1 cellular context compared by ENCODE assay signal in genomic region chr14:75247286-75247922, GRCh38.
TF ChIP-seq lines count a peak whose summit lies in the region.

No MANE protein-coding gene starts in this region.

TF ChIP-seq in HepG2, 621 proteins besides CTCF, POLR2A, EP300 and RAD21 (continued from another document and continues in another):
- TF ChIP-seq FOXP4 (CRISPR knock-in tag; IDR thresholded peaks at IDR 0.05), result peak; percentile 42
- 0 out of 2 replicates have a peak, but pooled peaks have one; percentile 42 for TF ChIP-seq ARNTL (CRISPR knock-in tag; IDR thresholded peaks at IDR 0.05)
- TF ChIP-seq PHF21A (CRISPR knock-in tag; IDR thresholded peaks at IDR 0.05), result peak; percentile 56; the same call in 1 of the 2 replicates
- TF ChIP-seq SNAPC4 (CRISPR knock-in tag; IDR thresholded peaks at IDR 0.05), result no peak
- peak; percentile 62 for TF ChIP-seq MAX (IDR thresholded peaks at IDR 0.05)
- TF ChIP-seq ZBTB46 (CRISPR knock-in tag; IDR thresholded peaks at IDR 0.05; ENCODE audit: borderline replicate concordance), result no peak
- no peak for TF ChIP-seq HMGXB3 (CRISPR knock-in tag; IDR thresholded peaks at IDR 0.05; ENCODE audit: borderline replicate concordance)
- TF ChIP-seq HNF4A (CRISPR knock-in tag; IDR thresholded peaks at IDR 0.05), result peak; percentile 76
- TF ChIP-seq LCORL (IDR thresholded peaks at IDR 0.05), result no peak; the same call in 1 of the 2 replicates
- TF ChIP-seq LCORL (CRISPR knock-in tag; IDR thresholded peaks at IDR 0.05), result peak; percentile 29; the same call in 1 of the 2 replicates
- 0 out of 2 replicates have a peak, but pooled peaks have one; percentile 25 for TF ChIP-seq ZNF724P (CRISPR knock-in tag; IDR thresholded peaks at IDR 0.05; ENCODE audit: borderline replicate concordance)
- TF ChIP-seq ARID5B (CRISPR knock-in tag; IDR thresholded peaks at IDR 0.05), result peak; percentile 35; the same call in 1 of the 2 replicates
- TF ChIP-seq ZMYM3 (CRISPR knock-in tag; IDR thresholded peaks at IDR 0.05), result 0 out of 2 replicates have a peak, but pooled peaks have one; percentile 42
- TF ChIP-seq E2F1 (CRISPR knock-in tag; IDR thresholded peaks at IDR 0.05), result no peak
- 0 out of 2 replicates have a peak, but pooled peaks have one; percentile 21 for TF ChIP-seq RARA (CRISPR knock-in tag; IDR thresholded peaks at IDR 0.05)
- TF ChIP-seq SOX5 (CRISPR knock-in tag; IDR thresholded peaks at IDR 0.05; ENCODE audit: borderline replicate concordance), result peak; percentile 12; the same call in 1 of the 2 replicates
- TF ChIP-seq TCF7 (IDR thresholded peaks at IDR 0.05; ENCODE audit: low read depth), result peak; percentile 52
- TF ChIP-seq MEF2D (CRISPR knock-in tag; IDR thresholded peaks at IDR 0.05), result peak; percentile 8; the same call in 1 of the 2 replicates
- 0 out of 2 replicates have a peak, but pooled peaks have one; percentile 41 for TF ChIP-seq TFE3 (CRISPR knock-in tag; IDR thresholded peaks at IDR 0.05)
- TF ChIP-seq DNMT1 (CRISPR knock-in tag; IDR thresholded peaks at IDR 0.05), result no peak
- peak; percentile 42; the same call in 1 of the 2 replicates for TF ChIP-seq POGZ (CRISPR knock-in tag; IDR thresholded peaks at IDR 0.05)
- TF ChIP-seq ZNF687 (CRISPR knock-in tag; IDR thresholded peaks at IDR 0.05), result 0 out of 2 replicates have a peak, but pooled peaks have one; percentile 31
- no peak for TF ChIP-seq ZKSCAN8 (CRISPR knock-in tag; IDR thresholded peaks at IDR 0.05; ENCODE audit: borderline replicate concordance)
- TF ChIP-seq ARID2 (CRISPR knock-in tag; IDR thresholded peaks at IDR 0.05; ENCODE audit: borderline replicate concordance), result no peak
- TF ChIP-seq NCOR1 (IDR thresholded peaks at IDR 0.05; ENCODE audit: borderline replicate concordance, low read length), result peak; percentile 83
